ENCODE assay signal across 8 cellular contexts in the genomic region with DNA sequence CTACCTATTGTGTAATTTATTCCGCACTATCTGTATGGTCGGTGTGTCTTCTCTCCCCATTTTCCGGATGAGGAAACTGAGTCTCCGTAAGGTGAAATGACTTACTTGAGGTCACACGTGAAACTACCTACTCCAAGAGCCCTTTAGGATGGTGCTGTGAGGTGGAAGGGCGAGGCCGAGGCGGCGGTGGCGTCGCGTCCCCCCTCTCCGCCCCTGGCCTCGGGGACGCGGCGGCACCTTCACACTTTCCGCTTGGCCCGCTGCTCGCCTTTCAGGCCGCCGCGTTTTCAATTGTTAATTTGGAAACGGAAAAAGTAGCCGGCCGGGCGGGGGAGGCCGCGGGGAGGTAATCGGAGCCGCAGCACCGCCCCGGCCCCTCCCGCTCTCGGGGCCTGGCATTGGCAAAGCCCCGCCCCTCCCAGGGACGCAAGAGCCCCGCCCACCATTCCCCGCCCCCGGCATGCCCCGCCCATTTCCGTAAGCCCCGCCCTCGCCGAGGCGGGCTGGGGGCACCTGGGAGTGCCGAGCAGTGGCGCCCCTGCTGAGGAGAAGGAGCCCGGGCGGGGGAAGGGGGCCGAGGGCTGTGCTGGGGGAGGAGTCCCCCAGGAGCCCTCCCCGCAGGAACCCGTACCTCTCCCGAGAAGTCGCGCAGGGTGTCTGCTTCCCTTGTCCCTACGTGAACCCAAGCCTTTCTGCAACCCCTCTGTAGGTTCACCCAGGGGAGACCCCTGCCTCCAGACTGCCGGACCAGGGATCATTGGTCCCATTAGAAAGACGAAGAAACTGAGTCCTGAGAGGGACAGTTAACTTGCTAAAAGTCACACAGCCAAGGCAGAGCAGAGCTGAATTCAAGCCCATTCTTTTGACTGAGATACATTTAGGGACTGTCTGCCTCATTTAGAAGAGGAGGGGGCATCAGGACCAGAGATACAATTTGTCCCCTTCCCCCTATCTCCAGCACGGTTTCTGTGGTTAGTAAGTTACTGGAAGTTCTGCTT. TPM values are rescaled to one million over a fixed set of nuclear protein-coding genes. Genes with fewer than 3 reads are reported as not detected.
A peak's percentile ranks its signal among the peaks of the same experiment; 100 is the strongest.
DNase-seq lines count a peak whose midpoint lies in the region; ATAC-seq and TF ChIP-seq lines count a peak whose summit lies in the region.

No MANE protein-coding gene starts in this region.

- peaks cover 4% of the 10 kb centered on the region for H3K4me1 ChIP-seq in fibroblast of lung (ENCODE audit: control insufficient read depth, extremely low read depth, insufficient read depth, low read length)
- H3K4me1 ChIP-seq in SJCRH30, result no peaks in the 10 kb centered on the region; the same call in 1 of the 2 replicates

- H3K9me3 ChIP-seq in fibroblast of lung (ENCODE audit: control insufficient read depth, insufficient read depth, low read depth, low read length) (no peaks in the 10 kb centered on the region), SJCRH30 (replicated peaks) (no peaks in the 10 kb centered on the region)

- H3K4me3 Mint-ChIP-seq in activated T-cell treated with anti-CD3 and anti-CD28 coated beads, Interleukin-2, amount 50 U/mL, for 24 hours, result peak overlapping the region; percentile 25
- peak overlapping the region; percentile 75 for H3K4me3 Mint-ChIP-seq in natural killer cell
- H3K4me3 Mint-ChIP-seq in stimulated activated naive B cell treated with anti-CD40 and anti-IgM and Interleukin-4, amounts not matched to agents 10 μg/mL and 1 μg/mL and 100 μg/mL, for 72 hours, result peak overlapping the region; percentile 74 to 76

- peaks cover 9% of the 10 kb centered on the region for H3K27me3 ChIP-seq in fibroblast of lung (ENCODE audit: control insufficient read depth, insufficient read depth, low read length)
- no peaks in the 10 kb centered on the region for H3K27me3 ChIP-seq in SJCRH30

- H4K20me1 ChIP-seq in fibroblast of lung (ENCODE audit: control insufficient read depth, extremely low read depth, insufficient read depth, low read length), result no peaks in the 10 kb centered on the region

- TF ChIP-seq CTCF in fibroblast of lung (conservative IDR thresholded peaks at IDR 0.05 in 1 of 2, IDR thresholded peaks at IDR 0.05 in 1 of 2; ENCODE audit: low read depth in 1 of 2, low read length in 2 of 2), result no peak
- no peak for TF ChIP-seq CTCF in natural killer cell (IDR thresholded peaks at IDR 0.05)

- H3K79me2 ChIP-seq in fibroblast of lung (ENCODE audit: control insufficient read depth, insufficient read depth, low read length), result no peaks in the 10 kb centered on the region

- peak overlapping the region; percentile 55 for H3K9ac ChIP-seq in fibroblast of lung (ENCODE audit: insufficient read depth, low read length)

- H3K4me2 ChIP-seq in fibroblast of lung (ENCODE audit: extremely low read depth, insufficient read depth, low read length), result peak overlapping the region; percentile 76

- intact Hi-C loops in natural killer cell (cut with micrococcal nuclease), result loop anchor here (1.0 kb wide), 1 partner anchor 60 kb away; a partner anchor contains a TSS

- H3K4me3 ChIP-seq in fibroblast of lung (replicated peaks in 1 of 4; ENCODE audit: control extremely low read depth in 1 of 4, insufficient read depth in 1 of 4, low read depth in 3 of 4, low read length in 4 of 4) (peak overlapping the region; percentile 40 to 60 (median 46)), SJCRH30 (no peak overlapping the region)

- peak; percentile 56 for ATAC-seq in HG02870 (IDR thresholded peaks at IDR 0.05; ENCODE audit: unreplicated experiment)
- ATAC-seq in natural killer cell, result peak; percentile 96 to 98 (median 96)
- peak; percentile 86 to 91 for ATAC-seq in stimulated activated naive B cell treated with anti-CD40 and anti-IgM and Interleukin-4, amounts not matched to agents 10 μg/mL and 1 μg/mL and 100 μg/mL, for 72 hours (replicated peaks)

- no peak overlapping the region for H3K27ac ChIP-seq in fibroblast of lung (ENCODE audit: insufficient read depth, low read length)
- H3K27ac ChIP-seq in SJCRH30, result no peak overlapping the region

- H3K36me3 Mint-ChIP-seq in activated T-cell treated with anti-CD3 and anti-CD28 coated beads, Interleukin-2, amount 50 U/mL, for 24 hours (ENCODE audit: low read depth), result no peaks in the 10 kb centered on the region
- H3K36me3 Mint-ChIP-seq in natural killer cell, result no peaks in the 10 kb centered on the region
- H3K36me3 Mint-ChIP-seq in stimulated activated naive B cell treated with anti-CD40 and anti-IgM and Interleukin-4, amounts not matched to agents 10 μg/mL and 1 μg/mL and 100 μg/mL, for 72 hours, result no peaks in the 10 kb centered on the region

- H3K36me3 ChIP-seq in fibroblast of lung (ENCODE audit: control insufficient read depth, insufficient read depth, low read length), result no peaks in the 10 kb centered on the region
- no peaks in the 10 kb centered on the region for H3K36me3 ChIP-seq in SJCRH30

- peaks cover 26% of the 10 kb centered on the region for H3K4me1 Mint-ChIP-seq in activated T-cell treated with anti-CD3 and anti-CD28 coated beads, Interleukin-2, amount 50 U/mL, for 24 hours (ENCODE audit: low read depth)
- peaks cover 12 to 21% of the 10 kb centered on the region in 2 donors for H3K4me1 Mint-ChIP-seq in natural killer cell
- peaks cover 17 to 36% of the 10 kb centered on the region in 2 donors for H3K4me1 Mint-ChIP-seq in stimulated activated naive B cell treated with anti-CD40 and anti-IgM and Interleukin-4, amounts not matched to agents 10 μg/mL and 1 μg/mL and 100 μg/mL, for 72 hours

- H3K27me3 Mint-ChIP-seq in activated T-cell treated with anti-CD3 and anti-CD28 coated beads, Interleukin-2, amount 50 U/mL, for 24 hours, result no peaks in the 10 kb centered on the region
- peaks cover 0 to under 1% of the 10 kb centered on the region in 2 donors for H3K27me3 Mint-ChIP-seq in natural killer cell (ENCODE audit: low read depth in 2 of 2)
- peaks cover 0 to under 1% of the 10 kb centered on the region in 2 donors for H3K27me3 Mint-ChIP-seq in stimulated activated naive B cell treated with anti-CD40 and anti-IgM and Interleukin-4, amounts not matched to agents 10 μg/mL and 1 μg/mL and 100 μg/mL, for 72 hours

- DNase-seq in ELR (ENCODE audit: low read depth) (peak; percentile 79), NOMO-1 treated with DMSO at 0.1 percent for 48 hours (lab: John Stamatoyannopoulos, UW; ENCODE audit: unreplicated experiment) (peak; percentile 76), fibroblast of lung (ENCODE audit: low read depth in 2 of 2) (peak; percentile 67 to 75), natural killer cell (peak; percentile 79), SJCRH30 (no peak)
- peak; percentile 88 for DNase-seq in activated T-cell treated with anti-CD3 and anti-CD28 coated beads, Interleukin-2, amount 50 U/mL, for 24 hours
- peak; percentile 75 for DNase-seq in stimulated activated naive B cell treated with anti-CD40 and anti-IgM and Interleukin-4, amounts not matched to agents 10 μg/mL and 1 μg/mL and 100 μg/mL, for 72 hours

- H3K27ac Mint-ChIP-seq in activated T-cell treated with anti-CD3 and anti-CD28 coated beads, Interleukin-2, amount 50 U/mL, for 24 hours, result peak overlapping the region; percentile 64
- H3K27ac Mint-ChIP-seq in natural killer cell, result peak overlapping the region; percentile 23 to 85
- H3K27ac Mint-ChIP-seq in stimulated activated naive B cell treated with anti-CD40 and anti-IgM and Interleukin-4, amounts not matched to agents 10 μg/mL and 1 μg/mL and 100 μg/mL, for 72 hours, result peak overlapping the region; percentile 62

- no peaks in the 10 kb centered on the region for H3K9me3 Mint-ChIP-seq in activated T-cell treated with anti-CD3 and anti-CD28 coated beads, Interleukin-2, amount 50 U/mL, for 24 hours
- H3K9me3 Mint-ChIP-seq in natural killer cell, result no peaks in the 10 kb centered on the region
- no peaks in the 10 kb centered on the region for H3K9me3 Mint-ChIP-seq in stimulated activated naive B cell treated with anti-CD40 and anti-IgM and Interleukin-4, amounts not matched to agents 10 μg/mL and 1 μg/mL and 100 μg/mL, for 72 hours

- H2AFZ ChIP-seq in fibroblast of lung (ENCODE audit: low read length), result peak overlapping the region; percentile 25

RNA-seq across cellular contexts. Expression of a gene that starts 18.8 kb away (rescaled TPM):
- total RNA-seq in fibroblast of lung (under 0.01 TPM in 2 replicates), natural killer cell (under 1 TPM; 0.14 to 0.45 (median 0.35) TPM)
- 0.02 and 0.03 TPM in 2 replicates for polyA plus RNA-seq in fibroblast of lung
- polyA plus RNA-seq in fibroblast of lung (2012), result 0.05 and 0.08 TPM in 2 replicates
- polyA minus RNA-seq in fibroblast of lung (ENCODE audit: low replicate concordance), result 0.35 TPM in 1 of 2 replicates, not detected in the other
- total RNA-seq in SJCRH30 (2014; rRNA removed; shearing (Covaris generic)), result 0.05 and 0.12 TPM in 2 replicates

RNA-seq across cellular contexts. Expression of a gene that starts 59.8 kb away (rescaled TPM):
- total RNA-seq in fibroblast of lung (1.7 and 2.6 TPM in 2 replicates), natural killer cell (1 to 10 TPM; 3.5 to 7.7 (median 4.9) TPM)
- polyA plus RNA-seq in fibroblast of lung, result 0.20 and 0.58 TPM in 2 replicates
- 1.6 and 3.7 TPM in 2 replicates for polyA plus RNA-seq in fibroblast of lung (2012)
- 1.2 TPM in 1 of 2 replicates, not detected in the other for polyA minus RNA-seq in fibroblast of lung (ENCODE audit: low replicate concordance)
- not detected in 2 replicates for total RNA-seq in SJCRH30 (2014; rRNA removed; shearing (Covaris generic))

Comparison
In these comparisons a context has a peak if more than half of its experiments do, and no peak if none do; other contexts are left out.
1. DNase-seq: peak in ELR (single experiment), NOMO-1 treated with DMSO at 0.1 percent for 48 hours (single experiment), activated T-cell treated with anti-CD3 and anti-CD28 coated beads, Interleukin-2, amount 50 U/mL, for 24 hours (single experiment), fibroblast of lung (2 of 2), natural killer cell (single experiment) and stimulated activated naive B cell treated with anti-CD40 and anti-IgM and Interleukin-4, amounts not matched to agents 10 μg/mL and 1 μg/mL and 100 μg/mL, for 72 hours (single experiment); none in SJCRH30 (0 of 2).
2. H3K4me3 Mint-ChIP-seq: peak in every context shown above with its lines; median percentile 75 in natural killer cell; 75 in stimulated activated naive B cell treated with anti-CD40 and anti-IgM and Interleukin-4, amounts not matched to agents 10 μg/mL and 1 μg/mL and 100 μg/mL, for 72 hours; 25 in activated T-cell treated with anti-CD3 and anti-CD28 coated beads, Interleukin-2, amount 50 U/mL, for 24 hours.
3. Peak in every context shown above with its lines, with median percentiles within 50 percentile points of each other: ATAC-seq and H3K27ac Mint-ChIP-seq.